8 cellular contexts compared by ENCODE assay signal in the genomic region with DNA sequence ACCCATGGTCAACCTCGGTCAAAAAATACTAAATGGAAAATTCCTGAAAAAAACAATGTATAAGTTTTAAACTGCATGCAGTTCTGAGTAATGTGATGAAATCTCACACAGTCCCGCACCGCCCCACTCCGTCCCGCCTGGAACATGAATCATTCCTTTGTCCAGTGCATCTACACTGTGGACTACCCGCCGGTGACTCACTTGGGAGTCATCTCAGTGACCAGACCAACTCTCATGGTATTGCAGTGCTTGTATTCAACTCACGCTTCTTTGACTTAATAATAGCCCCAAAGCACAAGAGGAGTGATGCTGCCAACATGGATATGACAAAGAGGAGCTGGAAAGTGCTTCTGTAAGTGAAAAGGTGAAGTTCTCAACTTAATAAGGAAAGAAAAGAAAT. TPM values are rescaled to one million over a fixed set of nuclear protein-coding genes. Genes with fewer than 3 reads are reported as not detected.
DNase-seq lines count a peak whose midpoint lies in the region; ATAC-seq, FAIRE-seq and TF ChIP-seq lines count a peak whose summit lies in the region.

No MANE protein-coding gene starts in this region.

- H3K9me3 Mint-ChIP-seq in CD4-positive, alpha-beta T cell: no peaks in the 10 kb centered on the region

- no peaks in the 10 kb centered on the region for H3K36me3 ChIP-seq in RWPE2 (ENCODE audit: low read depth)
- no peaks in the 10 kb centered on the region for H3K36me3 ChIP-seq in pancreas

- intact Hi-C loops in pancreas (cut with DNase I): no loop called here
- intact Hi-C loops in CD4-positive, alpha-beta T cell (cut with DNase I, micrococcal nuclease): no loop called here

- peaks cover 44% of the 10 kb centered on the region for H3K4me1 ChIP-seq in RWPE2 (ENCODE audit: insufficient read depth, poor library complexity, severe bottlenecking)
- peaks cover 0 to 12% (median 0%) of the 10 kb centered on the region in 3 donors for H3K4me1 ChIP-seq in pancreas

- CTCF ChIA-PET in CD4-positive, alpha-beta T cell (lab: Charles Lee): no interaction called here

- TF ChIP-seq CTCF in RWPE2 (IDR thresholded peaks at IDR 0.05; ENCODE audit: poor library complexity, severe bottlenecking) (no peak), foreskin fibroblast (IDR thresholded peaks at IDR 0.05; ENCODE audit: low read depth, low read length) (no peak), pancreas (IDR thresholded peaks at IDR 0.05) (no peak)
- no peak for TF ChIP-seq CTCF in CD4-positive, alpha-beta T cell (IDR thresholded peaks at IDR 0.05)

- no peak overlapping the region for H3K4me3 Mint-ChIP-seq in CD4-positive, alpha-beta T cell

- H3K27me3 ChIP-seq in RWPE2 (ENCODE audit: insufficient read depth, poor library complexity, severe bottlenecking): no peaks in the 10 kb centered on the region
- H3K27me3 ChIP-seq in pancreas: no peaks in the 10 kb centered on the region
- no peaks in the 10 kb centered on the region for H3K27me3 ChIP-seq in CD4-positive, alpha-beta T cell (ENCODE audit: control insufficient read depth, insufficient read depth, low read length)

- no peak for FAIRE-seq in pancreas (lab: Jason Lieb, UNC)

- H3K4me1 Mint-ChIP-seq in CD4-positive, alpha-beta T cell (ENCODE audit: low read depth): no peaks in the 10 kb centered on the region

- H3K27ac ChIP-seq in RWPE2 (ENCODE audit: poor library complexity, severe bottlenecking) (peak overlapping the region; percentile 89), pancreas (no peak overlapping the region)
- no peak overlapping the region for H3K27ac ChIP-seq in CD4-positive, alpha-beta T cell (ENCODE audit: low read depth, low read length)

- H3K36me3 Mint-ChIP-seq in CD4-positive, alpha-beta T cell (ENCODE audit: low read depth): peaks cover 7% of the 10 kb centered on the region

- no peak overlapping the region for H3K27ac Mint-ChIP-seq in CD4-positive, alpha-beta T cell

- 81 to 92% methylated on average over 8 of the region's 8 CpGs for WGBS in pancreas, 2 donors

- no peak overlapping the region for H3K4me3 ChIP-seq in RWPE2 (ENCODE audit: severe bottlenecking)
- peak overlapping the region in 1 of 2 donors; percentile 31 for H3K4me3 ChIP-seq in foreskin fibroblast (ENCODE audit: low read depth in 1 of 2, low read length in 2 of 2)
- H3K4me3 ChIP-seq in pancreas: no peak overlapping the region

- DNase-seq in DMS53 (lab: John Stamatoyannopoulos, UW) (peak; percentile 93), RWPE2 (ENCODE audit: low spot score) (peak; percentile 98), foreskin fibroblast (peak; percentile 98 to 99), pancreas (peak in 5 of 6 donors; percentile 27 to 67 (median 52)), NCI-H524 (lab: John Stamatoyannopoulos, UW) (no peak)
- no peak for DNase-seq in activated CD4-positive, CD25-positive, alpha-beta regulatory T cell treated with anti-CD3 and anti-CD28 coated beads, Interleukin-2, amount 50 U/mL, for 72 hours
- no peak for DNase-seq in CD4-positive, alpha-beta T cell

- H3K9me3 ChIP-seq in RWPE2 (ENCODE audit: severe bottlenecking): no peaks in the 10 kb centered on the region
- H3K9me3 ChIP-seq in pancreas: no peaks in the 10 kb centered on the region
- H3K9me3 ChIP-seq in CD4-positive, alpha-beta T cell (ENCODE audit: control insufficient read depth, low read length): no peaks in the 10 kb centered on the region

- ATAC-seq in RWPE2 (ENCODE audit: low read depth) (peak; percentile 100), pancreas (peak in 3 of 4 donors; percentile 90 to 98 (median 97)), GM19324 (IDR thresholded peaks at IDR 0.05; ENCODE audit: low FRiP score, unreplicated experiment) (no peak)
- ATAC-seq in CD4-positive, alpha-beta T cell (ENCODE audit: poor library complexity): no peak

- POLR2A ChIA-PET in CD4-positive, alpha-beta T cell (lab: Charles Lee): no interaction called here

- H3K27me3 Mint-ChIP-seq in CD4-positive, alpha-beta T cell: no peaks in the 10 kb centered on the region

RNA-seq across cellular contexts. Expression of a gene that starts 48.8 kb away (rescaled TPM):
- 10 to 100 TPM; 16.9 to 36.6 (median 22.9) TPM for total RNA-seq in pancreas
- 1 to 10 TPM; 5.0 to 8.6 TPM for polyA plus RNA-seq in pancreas
- 10 to 100 TPM in 1 of 2 experiments, 1 to 10 TPM in 1; 8.7 to 10.0 TPM for total RNA-seq in CD4-positive, alpha-beta T cell

Comparison
In these comparisons a context has a peak if more than half of its experiments do, and no peak if none do; other contexts are left out.
1. DNase-seq: peak in DMS53 (single experiment), RWPE2 (single experiment), foreskin fibroblast (2 of 2) and pancreas (5 of 6); none in activated CD4-positive, CD25-positive, alpha-beta regulatory T cell treated with anti-CD3 and anti-CD28 coated beads, Interleukin-2, amount 50 U/mL, for 72 hours (single experiment), CD4-positive, alpha-beta T cell (0 of 10) and NCI-H524 (0 of 2).
2. ATAC-seq: peak in RWPE2 (single experiment) and pancreas (3 of 4); none in CD4-positive, alpha-beta T cell (single experiment) and GM19324 (single experiment).